ENCODE assay signal across 12 cellular contexts in the genomic region with DNA sequence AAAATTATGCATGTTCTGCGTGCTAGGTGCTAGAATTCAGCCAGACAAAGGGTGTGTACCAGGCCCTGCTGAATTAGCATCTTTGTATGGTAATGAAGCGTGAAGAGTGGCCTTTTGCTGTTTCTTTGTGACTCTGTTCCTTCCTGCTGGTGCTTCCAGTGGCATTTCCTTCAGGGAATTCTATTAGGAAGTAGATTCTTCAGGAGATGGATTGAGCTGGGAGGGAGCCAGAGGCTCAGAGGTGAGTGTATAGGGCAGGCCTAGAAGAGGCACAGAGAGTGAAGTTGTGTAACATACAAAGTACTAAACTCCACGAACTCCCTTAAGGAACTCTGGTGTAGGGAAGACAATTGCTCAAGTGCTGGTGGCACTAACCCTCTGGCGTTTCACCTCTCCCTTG.
A peak's percentile ranks its signal among the peaks of the same experiment; 100 is the strongest.
DNase-seq lines count a peak whose midpoint lies in the region; ATAC-seq and TF ChIP-seq lines count a peak whose summit lies in the region.
"Had no signal": no experiment of that assay in that cellular context is flagged by ENCODE, and none has a peak within 500 bp of the region (broad histone marks: within the 10 kb centered on the region; RNA-seq: fewer than 3 reads in every experiment).

No MANE protein-coding gene starts in this region.

- H3K9me3 Mint-ChIP-seq in neural crest cell = peaks cover 3% of the 10 kb centered on the region
- H3K9me3 Mint-ChIP-seq: CD8-positive, alpha-beta T cell had no signal

- H3K4me3 ChIP-seq in adrenal gland = no peak overlapping the region
- H3K4me3 ChIP-seq: BLaER1 treated with 17β-estradiol and CSF1 and Interleukin-3, amounts not matched to agents 10 nM and 100 nM had no signal

- H3K27ac Mint-ChIP-seq in neural crest cell (ENCODE audit: unreplicated experiment) = peak overlapping the region; percentile 29
- H3K27ac Mint-ChIP-seq: B cell; CD8-positive, alpha-beta T cell had no signal

- H3K4me1 Mint-ChIP-seq in neural crest cell = peaks cover 14% of the 10 kb centered on the region
- H3K4me1 Mint-ChIP-seq: B cell had no signal

- H3K36me3 ChIP-seq in adrenal gland (replicated peaks in 1 of 2) = no peaks in the 10 kb centered on the region
- H3K36me3 ChIP-seq: BLaER1 treated with 17β-estradiol and CSF1 and Interleukin-3, amounts not matched to agents 10 nM and 100 nM had no signal

- 50 to 63% (median 59%) methylated on average over 4 of the region's 4 CpGs for WGBS in adrenal gland, 4 donors

- H3K9me3 ChIP-seq in adrenal gland (replicated peaks in 1 of 3) = no peaks in the 10 kb centered on the region

- peaks cover 15% of the 10 kb centered on the region for H3K27me3 Mint-ChIP-seq in neural crest cell (ENCODE audit: low read depth)

- ATAC-seq in HG02970 (IDR thresholded peaks at IDR 0.05; ENCODE audit: low FRiP score, unreplicated experiment) = no peak
- ATAC-seq: CD8-positive, alpha-beta T cell had no signal

- H3K27me3 ChIP-seq in adrenal gland = no peaks in the 10 kb centered on the region
- H3K27me3 ChIP-seq: BLaER1 treated with 17β-estradiol and CSF1 and Interleukin-3, amounts not matched to agents 10 nM and 100 nM had no signal

- DNase-seq in adrenal gland (peak in 5 of 7 donors; percentile 27 to 80 (median 49)), kidney tubule cell (ENCODE audit: low spot score) (peak; percentile 9), neural crest cell (ENCODE audit: low read depth, low spot score) (no peak), NCI-H82 treated with DMSO at 0.1 percent for 48 hours (lab: John Stamatoyannopoulos, UW; ENCODE audit: unreplicated experiment) (no peak), NCI-H1694 (lab: John Stamatoyannopoulos, UW) (no peak)
- DNase-seq: Calu3; CD8-positive, alpha-beta T cell; GOT3; H7 had no signal

- intact Hi-C loops in adrenal gland (cut with DNase I) = no loop called here

- H3K4me3 Mint-ChIP-seq in neural crest cell = no peak overlapping the region
- H3K4me3 Mint-ChIP-seq: B cell; CD8-positive, alpha-beta T cell had no signal

- no peaks in the 10 kb centered on the region for H3K36me3 Mint-ChIP-seq in neural crest cell (ENCODE audit: low read depth)
- H3K36me3 Mint-ChIP-seq: CD8-positive, alpha-beta T cell had no signal

- no peak overlapping the region for H3K27ac ChIP-seq in adrenal gland
- H3K27ac ChIP-seq: BLaER1 treated with 17β-estradiol and CSF1 and Interleukin-3, amounts not matched to agents 10 nM and 100 nM had no signal

- no peaks in the 10 kb centered on the region for H3K4me1 ChIP-seq in adrenal gland (replicated peaks in 1 of 2)

- no peak for TF ChIP-seq CTCF in adrenal gland (IDR thresholded peaks at IDR 0.05)
- no peak for TF ChIP-seq CTCF in neural crest cell (conservative IDR thresholded peaks at IDR 0.05)

- no peak for TF ChIP-seq POLR2A in adrenal gland (IDR thresholded peaks at IDR 0.05)

Comparison
In these comparisons a context has a peak if more than half of its experiments do, and no peak if none do; other contexts are left out.
1. DNase-seq: peak in adrenal gland (5 of 7) and kidney tubule cell (single experiment); none in neural crest cell (single experiment), NCI-H82 treated with DMSO at 0.1 percent for 48 hours (single experiment) and NCI-H1694 (single experiment).